In genomic region chr20:18137412-18138265, GRCh38 we compare ENCODE assay signal across 8 cellular contexts. TPM values are rescaled to one million over a fixed set of nuclear protein-coding genes. Genes with fewer than 3 reads are reported as not detected.
DNase-seq lines count a peak whose midpoint lies in the region; ATAC-seq and TF ChIP-seq lines count a peak whose summit lies in the region.

TSS of gene KAT14 (plus strand) at chr20:18137863. CDS start at chr20:18142661, 4,798 bp downstream.
TSS of gene PET117 (plus strand) at chr20:18137863. CDS start at chr20:18137956, 93 bp downstream.

- peak within 1 kb of the TSS; percentile 99 for H2AFZ ChIP-seq in OCI-LY3 (ENCODE audit: low read depth, low read length)

- H3K27me3 ChIP-seq in HUES48 (ENCODE audit: control insufficient read depth, insufficient read depth, low read length) (peaks cover 5% of the 10 kb centered on the region; the same call in 1 of the 2 replicates), OCI-LY3 (ENCODE audit: low read depth, low read length) (no peaks in the 10 kb centered on the region)

- H3K27ac ChIP-seq in HUES48 (ENCODE audit: low read depth, low read length) = peak within 1 kb of the TSS; percentile 94
- H3K27ac ChIP-seq in OCI-LY3 (ENCODE audit: low read length) = peak within 1 kb of the TSS; percentile 72
- H3K27ac ChIP-seq in epithelial cell of prostate = peak within 1 kb of the TSS; percentile 78

- TF ChIP-seq CTCF in OCI-LY3 (IDR thresholded peaks at IDR 0.05; ENCODE audit: low read depth, low read length) (no peak), mucosa of descending colon (IDR thresholded peaks at IDR 0.05) (no peak)

- ATAC-seq in GM21423 (IDR thresholded peaks at IDR 0.05; ENCODE audit: unreplicated experiment) = peak; percentile 84
- peak; percentile 98 for ATAC-seq in mucosa of descending colon

- peak within 1 kb of the TSS; percentile 98 for H3K4me2 ChIP-seq in OCI-LY3 (ENCODE audit: low read length)

- H3K9me3 ChIP-seq in HUES48 (ENCODE audit: control insufficient read depth, insufficient read depth, low read length) = no peaks in the 10 kb centered on the region
- H3K9me3 ChIP-seq in OCI-LY3 (ENCODE audit: insufficient read depth, low read length) = no peaks in the 10 kb centered on the region
- no peaks in the 10 kb centered on the region for H3K9me3 ChIP-seq in mucosa of descending colon

- no peaks in the 10 kb centered on the region for H4K20me1 ChIP-seq in OCI-LY3 (ENCODE audit: insufficient read depth, low read length)

- intact Hi-C loops in mucosa of descending colon (cut with DNase I, micrococcal nuclease) = no loop called here

- peaks cover 19% of the 10 kb centered on the region for H3K4me1 ChIP-seq in HUES48 (ENCODE audit: control insufficient read depth, insufficient read depth, low read length)
- H3K4me1 ChIP-seq in OCI-LY3 (ENCODE audit: low read length) = peaks cover 20% of the 10 kb centered on the region
- peaks cover 6% of the 10 kb centered on the region for H3K4me1 ChIP-seq in mucosa of descending colon (ENCODE audit: low read depth)

- H3K4me3 ChIP-seq in HUES48 (ENCODE audit: low read depth, low read length) = peak within 1 kb of the TSS; percentile 100
- peak within 1 kb of the TSS; percentile 93 for H3K4me3 ChIP-seq in OCI-LY3 (ENCODE audit: low read length)
- peak within 1 kb of the TSS; percentile 60 for H3K4me3 ChIP-seq in mucosa of descending colon

- H3K79me2 ChIP-seq in OCI-LY3 (ENCODE audit: low read length) = peaks cover 49% of the 10 kb centered on the region

- H3K9ac ChIP-seq in HUES48 (ENCODE audit: low read depth, low read length) (peak within 1 kb of the TSS; percentile 97), OCI-LY3 (ENCODE audit: low read length) (peak within 1 kb of the TSS; percentile 99)

- DNase-seq in DMS 273 (lab: John Stamatoyannopoulos, UW; ENCODE audit: unreplicated experiment) (peak; percentile 97), activated T-cell treated with anti-CD3 and anti-CD28 coated beads for 24 hours (ENCODE audit: low read depth) (peak; percentile 89), epithelial cell of prostate (ENCODE audit: low read depth, low spot score) (peak; percentile 40), mucosa of descending colon (peak; percentile 93 to 96 (median 93))
- peak; percentile 80 to 82 for DNase-seq in stimulated activated CD8-positive, alpha-beta memory T cell treated with anti-CD3 and anti-CD28 coated beads, Interleukin-4, amount 100 ng/mL, for 1 hour (ENCODE audit: low read depth in 2 of 2, low spot score in 1 of 2)

- H3K36me3 ChIP-seq in HUES48 (ENCODE audit: control insufficient read depth, insufficient read depth, low read length) (peaks cover 8% of the 10 kb centered on the region), OCI-LY3 (replicated peaks; ENCODE audit: low read depth, low read length) (peaks cover 3% of the 10 kb centered on the region), mucosa of descending colon (ENCODE audit: low read depth) (no peaks in the 10 kb centered on the region)

RNA-seq across cellular contexts. Expression of gene KAT14, which starts in this region (rescaled TPM):
- total RNA-seq in mucosa of descending colon = 10 to 100 TPM; 13.0 to 23.4 (median 16.6) TPM

RNA-seq across cellular contexts. Expression of gene PET117, which starts in this region (rescaled TPM):
- total RNA-seq in mucosa of descending colon = 10 to 100 TPM; 13.6 to 25.6 (median 14.7) TPM

Comparison
In these comparisons a context has a peak if more than half of its experiments do, and no peak if none do; other contexts are left out.
1. Peak in every context shown above with its lines: DNase-seq, ATAC-seq, H3K4me3 ChIP-seq and H3K27ac ChIP-seq.
2. DNase-seq: peak in every context shown above with its lines; median percentile 97 in DMS 273; 93 in mucosa of descending colon; 89 in activated T-cell treated with anti-CD3 and anti-CD28 coated beads for 24 hours; 81 in stimulated activated CD8-positive, alpha-beta memory T cell treated with anti-CD3 and anti-CD28 coated beads, Interleukin-4, amount 100 ng/mL, for 1 hour; 40 in epithelial cell of prostate.